26 cellular contexts compared by ENCODE assay signal in genomic region chr9:90326219-90326618, GRCh38.
DNase-seq lines count a peak whose midpoint lies in the region; FAIRE-seq and TF ChIP-seq lines count a peak whose summit lies in the region.
"Had no signal": no experiment of that assay in that cellular context is flagged by ENCODE, and none has a peak within 500 bp of the region (broad histone marks: within the 10 kb centered on the region; RNA-seq: fewer than 3 reads in every experiment).

No MANE protein-coding gene starts in this region.

- no peak overlapping the region for H3K23ac ChIP-seq in H1 (ENCODE audit: insufficient read length)

- TF ChIP-seq RAD21 in H1 (IDR thresholded peaks at IDR 0.05 in 1 of 2, conservative IDR thresholded peaks at IDR 0.05 in 1 of 2; ENCODE audit: low read depth in 2 of 2, low read length in 2 of 2) = no peak

- H3K36me3 Mint-ChIP-seq in Caco-2 (ENCODE audit: insufficient read depth, unreplicated experiment) = no peaks in the 10 kb centered on the region
- H3K36me3 Mint-ChIP-seq: activated CD4-positive, alpha-beta memory T cell treated with anti-CD3 and anti-CD28 coated beads for 36 hours; CD4-positive, CD25-positive, alpha-beta regulatory T cell; immature natural killer cell had no signal

- peak overlapping the region; percentile 9 for H3K27ac Mint-ChIP-seq in Caco-2 (ENCODE audit: unreplicated experiment)
- H3K27ac Mint-ChIP-seq: activated B cell treated with CpG ODN at 0.5 μM for 24 hours; activated CD4-positive, alpha-beta memory T cell treated with anti-CD3 and anti-CD28 coated beads for 36 hours; CD4-positive, CD25-positive, alpha-beta regulatory T cell; immature natural killer cell had no signal

- POLR2A ChIA-PET in Caco-2 (lab: Charles Lee) = no interaction called here
- POLR2A ChIA-PET in H1 (lab: Charles Lee; ENCODE audit: partially characterized antibody) = no interaction called here

- no peak overlapping the region for H2BK120ac ChIP-seq in H1 (replicated peaks; ENCODE audit: low read depth, low read length)

- H2BK15ac ChIP-seq in H1 (ENCODE audit: low read length) = no peak overlapping the region

- WGBS in H1 (ENCODE audit: extremely low coverage in 1 of 2, insufficient coverage in 1 of 2, insufficient read length in 1 of 2, insufficient replicate concordance in 2 of 2, low coverage in 1 of 2, low lambda C conversion rate in 2 of 2, missing lambda C conversion rate in 1 of 2), 2 experiments = 89% methylated on average over 2 of the region's 2 CpGs; no CpG with 5 or more reads in 1 of the 2 experiments
- 48 to 62% methylated on average over 2 of the region's 2 CpGs for WGBS in sigmoid colon, 2 donors

- H3K18ac ChIP-seq in H1 (ENCODE audit: extremely low read depth, low read length) = no peak overlapping the region

- TF ChIP-seq POLR2A in H1 (IDR thresholded peaks at IDR 0.05; ENCODE audit: control extremely low read depth in 1 of 2, low read depth in 2 of 2, low read length in 2 of 2) = no peak
- TF ChIP-seq POLR2A in sigmoid colon (IDR thresholded peaks at IDR 0.05) = no peak

- no peak overlapping the region for H3K56ac ChIP-seq in H1 (replicated peaks; ENCODE audit: insufficient read length, low read depth, low read length)

- H3K36me3 ChIP-seq in Caco-2 (ENCODE audit: control insufficient read depth, insufficient read depth, low read length) = no peaks in the 10 kb centered on the region
- H3K36me3 ChIP-seq in H1 (ENCODE audit: control insufficient read depth in 2 of 4, insufficient read depth in 4 of 4, low read length in 3 of 4) = no peaks in the 10 kb centered on the region
- no peaks in the 10 kb centered on the region for H3K36me3 ChIP-seq in colonic mucosa
- H3K36me3 ChIP-seq in sigmoid colon = no peaks in the 10 kb centered on the region
- H3K36me3 ChIP-seq: suprapubic skin, vagina had no signal

- H3K4me3 Mint-ChIP-seq in Caco-2 (ENCODE audit: unreplicated experiment) = no peak overlapping the region
- H3K4me3 Mint-ChIP-seq: activated B cell treated with CpG ODN at 0.5 μM for 24 hours; activated CD4-positive, alpha-beta memory T cell treated with anti-CD3 and anti-CD28 coated beads for 36 hours; CD4-positive, CD25-positive, alpha-beta regulatory T cell; immature natural killer cell had no signal

- no peaks in the 10 kb centered on the region for H3K23me2 ChIP-seq in H1 (ENCODE audit: low read depth, low read length)

- no peaks in the 10 kb centered on the region for H3K9me3 Mint-ChIP-seq in Caco-2 (ENCODE audit: unreplicated experiment)
- H3K9me3 Mint-ChIP-seq: activated B cell treated with CpG ODN at 0.5 μM for 24 hours; activated CD4-positive, alpha-beta memory T cell treated with anti-CD3 and anti-CD28 coated beads for 36 hours; CD4-positive, CD25-positive, alpha-beta regulatory T cell; immature natural killer cell had no signal

- H2AFZ ChIP-seq in H1 (ENCODE audit: low read length) = no peak overlapping the region
- H2AFZ ChIP-seq: GM23248 had no signal

- TF ChIP-seq CTCF in Caco-2 (IDR thresholded peaks at IDR 0.05; ENCODE audit: insufficient read depth in 1 of 2, low read depth in 1 of 2, low read length in 1 of 2, severe bottlenecking in 1 of 2, unreplicated experiment in 1 of 2) (no peak), H1 (IDR thresholded peaks at IDR 0.05; ENCODE audit: control extremely low read depth in 1 of 3, insufficient read depth in 1 of 3, low read depth in 1 of 3, low read length in 3 of 3) (no peak), colonic mucosa (IDR thresholded peaks at IDR 0.05) (no peak), sigmoid colon (IDR thresholded peaks at IDR 0.05) (no peak)

- H2BK5ac ChIP-seq in H1 (ENCODE audit: low read depth, low read length) = no peak overlapping the region

- H3K9ac ChIP-seq in H1 (replicated peaks in 1 of 4; ENCODE audit: extremely low read depth in 1 of 4, low read depth in 3 of 4, low read length in 3 of 4) (no peak overlapping the region), colonic mucosa (ENCODE audit: low read depth in 2 of 2, low read length in 2 of 2) (no peak overlapping the region)
- H3K9ac ChIP-seq: GM23248, KMS-11 had no signal

- H3K27ac ChIP-seq in H1 (ENCODE audit: low read depth, low read length) = no peak overlapping the region
- no peak overlapping the region for H3K27ac ChIP-seq in colonic mucosa
- no peak overlapping the region for H3K27ac ChIP-seq in sigmoid colon
- H3K27ac ChIP-seq: GM23248, KMS-11, psoas muscle, suprapubic skin, vagina had no signal

- H4K91ac ChIP-seq in H1 (replicated peaks; ENCODE audit: insufficient read length, low read length) = no peak overlapping the region

- FAIRE-seq in H1 (lab: Jason Lieb, UNC) = no peak
- FAIRE-seq: GM12891, GM19239 had no signal

- no peaks in the 10 kb centered on the region for H3K79me1 ChIP-seq in H1 (ENCODE audit: low read depth, low read length)

- no TSS peak for BruUV-seq in Caco-2 (replicated peaks; lab: Mats Ljungman, UMichigan)

- no peaks in the 10 kb centered on the region for H3K4me1 Mint-ChIP-seq in Caco-2 (ENCODE audit: low read depth, unreplicated experiment)
- H3K4me1 Mint-ChIP-seq: activated B cell treated with CpG ODN at 0.5 μM for 24 hours; CD4-positive, CD25-positive, alpha-beta regulatory T cell; immature natural killer cell had no signal

- no peak overlapping the region for H2AK5ac ChIP-seq in H1 (ENCODE audit: low read depth, low read length)

- H4K20me1 ChIP-seq in H1 (replicated peaks in 1 of 2; ENCODE audit: control insufficient read depth in 1 of 2, insufficient read depth in 2 of 2, low read length in 2 of 2) = no peaks in the 10 kb centered on the region

- CTCF ChIA-PET in Caco-2 (lab: Charles Lee) (no interaction called here), H1 (lab: Charles Lee; ENCODE audit: partially characterized antibody) (interaction anchor here (0.7 kb wide), 2 partner anchors 568 to 758 kb away, joined by 3 read pairs; no protein-coding TSS in a partner anchor)

- no peak overlapping the region for H3K14ac ChIP-seq in H1 (ENCODE audit: insufficient read length)

- TF ChIP-seq EP300 in H1 (IDR thresholded peaks at IDR 0.05; ENCODE audit: borderline replicate concordance in 1 of 2, low read depth in 2 of 2, low read length in 2 of 2) (no peak), sigmoid colon (IDR thresholded peaks at IDR 0.05) (no peak)

- H3K4me1 ChIP-seq in Caco-2 (peaks cover 4% of the 10 kb centered on the region; the same call in 1 of the 2 replicates), H1 (replicated peaks in 1 of 4; ENCODE audit: control insufficient read depth in 3 of 4, insufficient read depth in 4 of 4, low read length in 3 of 4) (no peaks in the 10 kb centered on the region), colonic mucosa (no peaks in the 10 kb centered on the region), sigmoid colon (no peaks in the 10 kb centered on the region)
- H3K4me1 ChIP-seq: psoas muscle, suprapubic skin, vagina had no signal

- no peaks in the 10 kb centered on the region for H3K27me3 Mint-ChIP-seq in Caco-2 (ENCODE audit: insufficient read depth, unreplicated experiment)

- H3K79me2 ChIP-seq in H1 (ENCODE audit: control insufficient read depth in 1 of 2, insufficient read depth in 2 of 2, low read length in 2 of 2) = no peaks in the 10 kb centered on the region

- H2BK12ac ChIP-seq in H1 (ENCODE audit: low read depth, low read length) = no peak overlapping the region

- H3K4ac ChIP-seq in H1 (replicated peaks; ENCODE audit: insufficient read length, low read depth, low read length) = no peak overlapping the region

- intact Hi-C loops in Caco-2 (cut with micrococcal nuclease; ENCODE audit: unreplicated experiment) = no loop called here
- intact Hi-C loops in colonic mucosa (cut with DNase I) = no loop called here
- intact Hi-C loops in sigmoid colon (cut with DNase I) = no loop called here

- H3K4me2 ChIP-seq in H1 (ENCODE audit: insufficient read depth in 1 of 2, low read depth in 2 of 2, low read length in 2 of 2) = no peak overlapping the region
- H3K4me2 ChIP-seq: KMS-11 had no signal

- H3K4me3 ChIP-seq in Caco-2 (ENCODE audit: low read depth, low read length) = no peak overlapping the region
- H3K4me3 ChIP-seq in H1 (ENCODE audit: extremely low read depth in 1 of 4, insufficient read depth in 2 of 4, low read depth in 3 of 4, low read length in 4 of 4) = no peak overlapping the region
- no peak overlapping the region for H3K4me3 ChIP-seq in colonic mucosa
- no peak overlapping the region for H3K4me3 ChIP-seq in sigmoid colon
- H3K4me3 ChIP-seq: GM23248, mucosa of descending colon, psoas muscle, suprapubic skin, vagina had no signal

- DNase-seq in Caco-2 = no peak
- DNase-seq in NCI-H69 (lab: John Stamatoyannopoulos, UW) = peak; percentile 57
- DNase-seq in H1 (ENCODE audit: low read depth in 1 of 2, low spot score in 2 of 2) = no peak
- DNase-seq in myocyte (ENCODE audit: low read depth) = peak; percentile 19
- no peak for DNase-seq in T-helper 2 cell
- no peak for DNase-seq in colonic mucosa
- DNase-seq in sigmoid colon = no peak
- DNase-seq in NCI-H345 treated with DMSO at 0.1 percent for 48 hours (lab: John Stamatoyannopoulos, UW; ENCODE audit: unreplicated experiment) = no peak
- DNase-seq: activated B cell treated with CpG ODN at 0.5 μM for 24 hours; activated CD4-positive, alpha-beta memory T cell treated with anti-CD3 and anti-CD28 coated beads for 36 hours; activated T-cell treated with anti-CD3 and anti-CD28 coated beads for 4 hours; CD4-positive, CD25-positive, alpha-beta regulatory T cell; effector memory CD4-positive, alpha-beta T cell; GM23248; immature natural killer cell; mucosa of descending colon; NCI-H187; NCI-H446 treated with DMSO at 0.1 percent for 48 hours; NK-92 treated with Interleukin-12 subunit alpha and Interleukin-12 subunit beta, amount 100 ng/mL, for 24 hours; psoas muscle; T-helper 9 cell had no signal

- H2BK20ac ChIP-seq in H1 (ENCODE audit: low read length) = no peak overlapping the region

- H3K9me3 ChIP-seq in Caco-2 (no peaks in the 10 kb centered on the region), H1 (ENCODE audit: insufficient read depth in 2 of 2, low read depth in 1 of 2, low read length in 1 of 2) (no peaks in the 10 kb centered on the region), colonic mucosa (no peaks in the 10 kb centered on the region), sigmoid colon (no peaks in the 10 kb centered on the region)
- H3K9me3 ChIP-seq: mucosa of descending colon, psoas muscle, suprapubic skin, vagina had no signal

- H3K27me3 ChIP-seq in Caco-2 (replicated peaks; ENCODE audit: control insufficient read depth, insufficient read depth, low read length) (no peaks in the 10 kb centered on the region), H1 (replicated peaks in 1 of 4; ENCODE audit: control insufficient read depth in 3 of 4, extremely low read depth in 1 of 4, insufficient read depth in 3 of 4, low read length in 3 of 4) (no peaks in the 10 kb centered on the region), colonic mucosa (no peaks in the 10 kb centered on the region), sigmoid colon (no peaks in the 10 kb centered on the region)
- H3K27me3 ChIP-seq: suprapubic skin, vagina had no signal

- no peak overlapping the region for H4K8ac ChIP-seq in H1 (ENCODE audit: extremely low read depth, insufficient read depth, low read length)

- no peak overlapping the region for H4K5ac ChIP-seq in H1 (ENCODE audit: insufficient read length, low read depth, low read length)

TF ChIP-seq in H1, 55 proteins besides CTCF, POLR2A, EP300 and RAD21 (continues in another document):
- no peak for TF ChIP-seq PHF8 (conservative IDR thresholded peaks at IDR 0.05; ENCODE audit: low read depth, low read length)
- TF ChIP-seq MAFK (IDR thresholded peaks at IDR 0.05; ENCODE audit: low read depth, low read length) = peak; percentile 19; the same call in 1 of the 2 replicates

Comparison
In these comparisons a context has a peak if more than half of its experiments do, and no peak if none do; other contexts are left out.
1. DNase-seq: peak in NCI-H69 (single experiment) and myocyte (single experiment); none in Caco-2 (0 of 2), H1 (0 of 2), T-helper 2 cell (0 of 5), colonic mucosa (single experiment), sigmoid colon (single experiment) and NCI-H345 treated with DMSO at 0.1 percent for 48 hours (single experiment).